ENCODE assay signal across 1 cellular context in the genomic region with DNA sequence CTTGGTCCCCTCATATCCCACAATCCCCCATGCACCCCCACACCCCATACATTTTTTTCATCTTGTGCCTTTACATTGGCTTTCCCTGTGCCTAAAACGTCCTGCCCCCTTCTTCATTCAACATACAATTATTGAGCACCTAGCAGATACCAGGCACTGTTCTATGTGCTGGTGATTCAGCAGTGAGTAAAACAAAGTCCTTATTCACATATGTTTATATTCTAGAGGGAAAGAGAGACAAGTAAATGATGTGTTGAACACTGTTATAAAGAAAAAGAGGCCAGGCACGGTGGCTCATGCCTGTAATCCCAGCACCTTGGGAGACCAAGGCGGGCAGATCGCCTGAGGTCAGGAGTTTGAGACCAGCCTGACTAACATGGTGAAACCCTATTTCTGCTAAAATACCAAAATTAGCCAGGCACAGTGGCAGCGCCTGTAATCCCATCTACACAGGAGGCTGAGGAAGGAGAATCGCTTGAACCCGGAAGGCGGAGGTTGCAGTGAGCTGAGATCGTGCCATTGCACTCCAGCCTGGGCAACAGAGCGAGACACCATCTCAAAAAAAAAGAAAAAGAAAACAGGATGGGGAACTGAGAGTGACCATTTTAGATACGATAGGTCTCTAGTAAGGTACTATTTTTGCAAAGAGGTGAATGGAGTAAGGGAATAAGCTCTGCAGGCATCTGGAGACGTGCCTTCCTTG.
A peak's percentile ranks its signal among the peaks of the same experiment; 100 is the strongest.
TF ChIP-seq lines count a peak whose summit lies in the region.

No MANE protein-coding gene starts in this region.

TF ChIP-seq in GM12878, 131 proteins besides CTCF, POLR2A, EP300 and RAD21 (continued from another document and continues in another):
- TF ChIP-seq MAX (IDR thresholded peaks at IDR 0.05; ENCODE audit: low read depth, low read length) (no peak), SMAD1 (IDR thresholded peaks at IDR 0.05; ENCODE audit: low read depth, partially characterized antibody) (peak; percentile 14), YY1 (IDR thresholded peaks at IDR 0.05; ENCODE audit: low read depth, low read length) (peak; percentile 30; the same call in 1 of the 2 replicates), MYC (IDR thresholded peaks at IDR 0.05; ENCODE audit: insufficient read depth, insufficient read length, insufficient replicate concordance, low read length, severe bottlenecking) (no peak), ZZZ3 (IDR thresholded peaks at IDR 0.05; ENCODE audit: control insufficient read depth, insufficient read length, low read depth) (no peak), NBN (IDR thresholded peaks at IDR 0.05) (peak; percentile 94), ELK1 (IDR thresholded peaks at IDR 0.05; ENCODE audit: low read depth, low read length) (peak; percentile 17; the same call in 1 of the 2 replicates), ZBED1 (IDR thresholded peaks at IDR 0.05; ENCODE audit: borderline replicate concordance) (peak; percentile 49; the same call in 1 of the 2 replicates), EED (IDR thresholded peaks at IDR 0.05; ENCODE audit: low read depth) (peak; percentile 86), GATAD2B (conservative IDR thresholded peaks at IDR 0.05; ENCODE audit: low read depth) (no peak), CBFB (IDR thresholded peaks at IDR 0.05; ENCODE audit: low read depth) (no peak), MXI1 (IDR thresholded peaks at IDR 0.05; ENCODE audit: low read depth, low read length) (no peak), ZSCAN29 (IDR thresholded peaks at IDR 0.05) (no peak), RAD51 (IDR thresholded peaks at IDR 0.05) (no peak), NR2F1 (conservative IDR thresholded peaks at IDR 0.05) (no peak; the same call in 1 of the 2 replicates), BCL11A (IDR thresholded peaks at IDR 0.05; ENCODE audit: low read depth, low read length) (0 out of 2 replicates have a peak, but pooled peaks have one; percentile 22), KAT2A (conservative IDR thresholded peaks at IDR 0.05; ENCODE audit: control insufficient read depth, low read depth, low read length) (no peak), RFX5 (IDR thresholded peaks at IDR 0.05; ENCODE audit: low read depth, low read length) (no peak), IRF4 (IDR thresholded peaks at IDR 0.05; ENCODE audit: low read depth, low read length) (peak; percentile 58; the same call in 1 of the 2 replicates), HDGF (IDR thresholded peaks at IDR 0.05) (peak; percentile 84; the same call in 1 of the 2 replicates), NFYA (IDR thresholded peaks at IDR 0.05; ENCODE audit: borderline replicate concordance, low read depth, low read length) (no peak), FOXM1 (IDR thresholded peaks at IDR 0.05; ENCODE audit: low read depth, low read length) (peak; percentile 78), JUNB (IDR thresholded peaks at IDR 0.05) (peak; percentile 24; the same call in 1 of the 2 replicates), NFIC (IDR thresholded peaks at IDR 0.05; ENCODE audit: low read depth, low read length) (peak; percentile 85), E2F8 (IDR thresholded peaks at IDR 0.05; ENCODE audit: low read depth, partially characterized antibody) (no peak), CHD2 (IDR thresholded peaks at IDR 0.05; ENCODE audit: borderline replicate concordance, low read depth, low read length) (no peak), TCF12 (IDR thresholded peaks at IDR 0.05; ENCODE audit: low read depth, low read length) (no peak), STAT1 (conservative IDR thresholded peaks at IDR 0.05) (0 out of 2 replicates have a peak, but pooled peaks have one; percentile 29), MTA2 (IDR thresholded peaks at IDR 0.05; ENCODE audit: low read depth) (peak; percentile 63; the same call in 1 of the 2 replicates), PAX8 (IDR thresholded peaks at IDR 0.05) (0 out of 2 replicates have a peak, but pooled peaks have one; percentile 29), NFXL1 (IDR thresholded peaks at IDR 0.05; ENCODE audit: borderline replicate concordance) (no peak)
- TF ChIP-seq, protein P1, sequence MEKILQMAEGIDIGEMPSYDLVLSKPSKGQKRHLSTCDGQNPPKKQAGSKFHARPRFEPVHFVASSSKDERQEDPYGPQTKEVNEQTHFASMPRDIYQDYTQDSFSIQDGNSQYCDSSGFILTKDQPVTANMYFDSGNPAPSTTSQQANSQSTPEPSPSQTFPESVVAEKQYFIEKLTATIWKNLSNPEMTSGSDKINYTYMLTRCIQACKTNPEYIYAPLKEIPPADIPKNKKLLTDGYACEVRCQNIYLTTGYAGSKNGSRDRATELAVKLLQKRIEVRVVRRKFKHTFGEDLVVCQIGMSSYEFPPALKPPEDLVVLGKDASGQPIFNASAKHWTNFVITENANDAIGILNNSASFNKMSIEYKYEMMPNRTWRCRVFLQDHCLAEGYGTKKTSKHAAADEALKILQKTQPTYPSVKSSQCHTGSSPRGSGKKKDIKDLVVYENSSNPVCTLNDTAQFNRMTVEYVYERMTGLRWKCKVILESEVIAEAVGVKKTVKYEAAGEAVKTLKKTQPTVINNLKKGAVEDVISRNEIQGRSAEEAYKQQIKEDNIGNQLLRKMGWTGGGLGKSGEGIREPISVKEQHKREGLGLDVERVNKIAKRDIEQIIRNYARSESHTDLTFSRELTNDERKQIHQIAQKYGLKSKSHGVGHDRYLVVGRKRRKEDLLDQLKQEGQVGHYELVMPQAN (conservative IDR thresholded peaks at IDR 0.05), result 0 out of 2 replicates have a peak, but pooled peaks have one; percentile 56
- TF ChIP-seq, protein P2, sequence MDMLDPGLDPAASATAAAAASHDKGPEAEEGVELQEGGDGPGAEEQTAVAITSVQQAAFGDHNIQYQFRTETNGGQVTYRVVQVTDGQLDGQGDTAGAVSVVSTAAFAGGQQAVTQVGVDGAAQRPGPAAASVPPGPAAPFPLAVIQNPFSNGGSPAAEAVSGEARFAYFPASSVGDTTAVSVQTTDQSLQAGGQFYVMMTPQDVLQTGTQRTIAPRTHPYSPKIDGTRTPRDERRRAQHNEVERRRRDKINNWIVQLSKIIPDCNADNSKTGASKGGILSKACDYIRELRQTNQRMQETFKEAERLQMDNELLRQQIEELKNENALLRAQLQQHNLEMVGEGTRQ (IDR thresholded peaks at IDR 0.05; ENCODE audit: borderline replicate concordance, low read depth, low read length), result no peak
- TF ChIP-seq, protein P3, sequence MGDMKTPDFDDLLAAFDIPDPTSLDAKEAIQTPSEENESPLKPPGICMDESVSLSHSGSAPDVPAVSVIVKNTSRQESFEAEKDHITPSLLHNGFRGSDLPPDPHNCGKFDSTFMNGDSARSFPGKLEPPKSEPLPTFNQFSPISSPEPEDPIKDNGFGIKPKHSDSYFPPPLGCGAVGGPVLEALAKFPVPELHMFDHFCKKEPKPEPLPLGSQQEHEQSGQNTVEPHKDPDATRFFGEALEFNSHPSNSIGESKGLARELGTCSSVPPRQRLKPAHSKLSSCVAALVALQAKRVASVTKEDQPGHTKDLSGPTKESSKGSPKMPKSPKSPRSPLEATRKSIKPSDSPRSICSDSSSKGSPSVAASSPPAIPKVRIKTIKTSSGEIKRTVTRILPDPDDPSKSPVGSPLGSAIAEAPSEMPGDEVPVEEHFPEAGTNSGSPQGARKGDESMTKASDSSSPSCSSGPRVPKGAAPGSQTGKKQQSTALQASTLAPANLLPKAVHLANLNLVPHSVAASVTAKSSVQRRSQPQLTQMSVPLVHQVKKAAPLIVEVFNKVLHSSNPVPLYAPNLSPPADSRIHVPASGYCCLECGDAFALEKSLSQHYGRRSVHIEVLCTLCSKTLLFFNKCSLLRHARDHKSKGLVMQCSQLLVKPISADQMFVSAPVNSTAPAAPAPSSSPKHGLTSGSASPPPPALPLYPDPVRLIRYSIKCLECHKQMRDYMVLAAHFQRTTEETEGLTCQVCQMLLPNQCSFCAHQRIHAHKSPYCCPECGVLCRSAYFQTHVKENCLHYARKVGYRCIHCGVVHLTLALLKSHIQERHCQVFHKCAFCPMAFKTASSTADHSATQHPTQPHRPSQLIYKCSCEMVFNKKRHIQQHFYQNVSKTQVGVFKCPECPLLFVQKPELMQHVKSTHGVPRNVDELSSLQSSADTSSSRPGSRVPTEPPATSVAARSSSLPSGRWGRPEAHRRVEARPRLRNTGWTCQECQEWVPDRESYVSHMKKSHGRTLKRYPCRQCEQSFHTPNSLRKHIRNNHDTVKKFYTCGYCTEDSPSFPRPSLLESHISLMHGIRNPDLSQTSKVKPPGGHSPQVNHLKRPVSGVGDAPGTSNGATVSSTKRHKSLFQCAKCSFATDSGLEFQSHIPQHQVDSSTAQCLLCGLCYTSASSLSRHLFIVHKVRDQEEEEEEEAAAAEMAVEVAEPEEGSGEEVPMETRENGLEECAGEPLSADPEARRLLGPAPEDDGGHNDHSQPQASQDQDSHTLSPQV (IDR thresholded peaks at IDR 0.05), result no peak
- TF ChIP-seq, protein P4, sequence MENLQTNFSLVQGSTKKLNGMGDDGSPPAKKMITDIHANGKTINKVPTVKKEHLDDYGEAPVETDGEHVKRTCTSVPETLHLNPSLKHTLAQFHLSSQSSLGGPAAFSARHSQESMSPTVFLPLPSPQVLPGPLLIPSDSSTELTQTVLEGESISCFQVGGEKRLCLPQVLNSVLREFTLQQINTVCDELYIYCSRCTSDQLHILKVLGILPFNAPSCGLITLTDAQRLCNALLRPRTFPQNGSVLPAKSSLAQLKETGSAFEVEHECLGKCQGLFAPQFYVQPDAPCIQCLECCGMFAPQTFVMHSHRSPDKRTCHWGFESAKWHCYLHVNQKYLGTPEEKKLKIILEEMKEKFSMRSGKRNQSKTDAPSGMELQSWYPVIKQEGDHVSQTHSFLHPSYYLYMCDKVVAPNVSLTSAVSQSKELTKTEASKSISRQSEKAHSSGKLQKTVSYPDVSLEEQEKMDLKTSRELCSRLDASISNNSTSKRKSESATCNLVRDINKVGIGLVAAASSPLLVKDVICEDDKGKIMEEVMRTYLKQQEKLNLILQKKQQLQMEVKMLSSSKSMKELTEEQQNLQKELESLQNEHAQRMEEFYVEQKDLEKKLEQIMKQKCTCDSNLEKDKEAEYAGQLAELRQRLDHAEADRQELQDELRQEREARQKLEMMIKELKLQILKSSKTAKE (IDR thresholded peaks at IDR 0.05; ENCODE audit: low read depth, poor library complexity, severe bottlenecking), result peak; percentile 29
- TF ChIP-seq, protein P5, sequence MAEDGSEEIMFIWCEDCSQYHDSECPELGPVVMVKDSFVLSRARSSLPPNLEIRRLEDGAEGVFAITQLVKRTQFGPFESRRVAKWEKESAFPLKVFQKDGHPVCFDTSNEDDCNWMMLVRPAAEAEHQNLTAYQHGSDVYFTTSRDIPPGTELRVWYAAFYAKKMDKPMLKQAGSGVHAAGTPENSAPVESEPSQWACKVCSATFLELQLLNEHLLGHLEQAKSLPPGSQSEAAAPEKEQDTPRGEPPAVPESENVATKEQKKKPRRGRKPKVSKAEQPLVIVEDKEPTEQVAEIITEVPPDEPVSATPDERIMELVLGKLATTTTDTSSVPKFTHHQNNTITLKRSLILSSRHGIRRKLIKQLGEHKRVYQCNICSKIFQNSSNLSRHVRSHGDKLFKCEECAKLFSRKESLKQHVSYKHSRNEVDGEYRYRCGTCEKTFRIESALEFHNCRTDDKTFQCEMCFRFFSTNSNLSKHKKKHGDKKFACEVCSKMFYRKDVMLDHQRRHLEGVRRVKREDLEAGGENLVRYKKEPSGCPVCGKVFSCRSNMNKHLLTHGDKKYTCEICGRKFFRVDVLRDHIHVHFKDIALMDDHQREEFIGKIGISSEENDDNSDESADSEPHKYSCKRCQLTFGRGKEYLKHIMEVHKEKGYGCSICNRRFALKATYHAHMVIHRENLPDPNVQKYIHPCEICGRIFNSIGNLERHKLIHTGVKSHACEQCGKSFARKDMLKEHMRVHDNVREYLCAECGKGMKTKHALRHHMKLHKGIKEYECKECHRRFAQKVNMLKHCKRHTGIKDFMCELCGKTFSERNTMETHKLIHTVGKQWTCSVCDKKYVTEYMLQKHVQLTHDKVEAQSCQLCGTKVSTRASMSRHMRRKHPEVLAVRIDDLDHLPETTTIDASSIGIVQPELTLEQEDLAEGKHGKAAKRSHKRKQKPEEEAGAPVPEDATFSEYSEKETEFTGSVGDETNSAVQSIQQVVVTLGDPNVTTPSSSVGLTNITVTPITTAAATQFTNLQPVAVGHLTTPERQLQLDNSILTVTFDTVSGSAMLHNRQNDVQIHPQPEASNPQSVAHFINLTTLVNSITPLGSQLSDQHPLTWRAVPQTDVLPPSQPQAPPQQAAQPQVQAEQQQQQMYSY (CRISPR knock-in tag; IDR thresholded peaks at IDR 0.05), result no peak
- TF ChIP-seq, protein P6, sequence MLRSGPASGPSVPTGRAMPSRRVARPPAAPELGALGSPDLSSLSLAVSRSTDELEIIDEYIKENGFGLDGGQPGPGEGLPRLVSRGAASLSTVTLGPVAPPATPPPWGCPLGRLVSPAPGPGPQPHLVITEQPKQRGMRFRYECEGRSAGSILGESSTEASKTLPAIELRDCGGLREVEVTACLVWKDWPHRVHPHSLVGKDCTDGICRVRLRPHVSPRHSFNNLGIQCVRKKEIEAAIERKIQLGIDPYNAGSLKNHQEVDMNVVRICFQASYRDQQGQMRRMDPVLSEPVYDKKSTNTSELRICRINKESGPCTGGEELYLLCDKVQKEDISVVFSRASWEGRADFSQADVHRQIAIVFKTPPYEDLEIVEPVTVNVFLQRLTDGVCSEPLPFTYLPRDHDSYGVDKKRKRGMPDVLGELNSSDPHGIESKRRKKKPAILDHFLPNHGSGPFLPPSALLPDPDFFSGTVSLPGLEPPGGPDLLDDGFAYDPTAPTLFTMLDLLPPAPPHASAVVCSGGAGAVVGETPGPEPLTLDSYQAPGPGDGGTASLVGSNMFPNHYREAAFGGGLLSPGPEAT (IDR thresholded peaks at IDR 0.05; ENCODE audit: low read depth), result peak; percentile 83
